18 cellular contexts compared by ENCODE assay signal in the genomic region with DNA sequence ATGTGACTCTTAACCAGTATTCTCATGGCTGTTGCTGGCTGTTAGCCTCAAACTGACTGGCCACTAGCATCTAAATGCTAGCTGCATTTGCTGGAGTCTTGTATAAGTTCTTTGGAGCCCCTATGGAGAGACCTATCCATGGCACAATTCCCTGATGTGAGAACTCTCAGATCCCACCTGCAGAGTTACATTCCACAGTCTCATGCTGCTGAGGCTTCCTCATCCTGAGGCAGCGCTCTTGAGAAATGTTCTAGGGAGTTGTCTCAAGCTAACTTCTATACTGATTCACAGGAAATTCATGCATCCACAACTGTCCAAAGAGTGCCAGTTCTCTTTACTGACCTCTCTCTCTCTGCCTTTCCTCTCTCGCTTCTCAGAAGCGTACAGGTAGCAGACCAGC.
"Had no signal": no experiment of that assay in that cellular context is flagged by ENCODE, and none has a peak within 500 bp of the region (broad histone marks: within the 10 kb centered on the region; RNA-seq: fewer than 3 reads in every experiment).

No MANE protein-coding gene starts in this region.

- ATAC-seq: activated CD4-positive, CD25-positive, alpha-beta regulatory T cell treated with anti-CD3 and anti-CD28 coated beads, Interleukin-2, amount 50 U/mL, for 24 hours; activated CD8-positive, alpha-beta T cell treated with anti-CD3 and anti-CD28 coated beads, Interleukin-2, amount 10 ng/mL, durations not matched to agents 7 days and 5 days; gastroesophageal sphincter; heart left ventricle; lower lobe of right lung had no signal

- H3K27ac ChIP-seq: colonic mucosa, gastroesophageal sphincter, heart left ventricle, lower lobe of right lung, thyroid gland had no signal

- H3K4me1 ChIP-seq: colonic mucosa, thyroid gland had no signal

- FAIRE-seq: endometrium had no signal

- H3K4me3 ChIP-seq: colonic mucosa, gastroesophageal sphincter, heart left ventricle, lower lobe of right lung, thyroid gland had no signal

- H3K9me3 ChIP-seq: colonic mucosa, lower lobe of right lung, thyroid gland had no signal

- DNase-seq: activated CD4-positive, alpha-beta T cell treated with anti-CD3 and anti-CD28 coated beads, Interleukin-2, amount 10 ng/mL, durations not matched to agents 7 days and 5 days; activated CD8-positive, alpha-beta T cell treated with anti-CD3 and anti-CD28 coated beads, Interleukin-2, amount 10 ng/mL, durations not matched to agents 7 days and 5 days; activated naive CD4-positive, alpha-beta T cell treated with Interleukin-2 at 50 U/mL for 16 hours; activated naive CD8-positive, alpha-beta T cell treated with anti-CD3 and anti-CD28 coated beads, Interleukin-2, amount 10 ng/mL, durations not matched to agents 7 days and 5 days; activated T-cell treated with anti-CD3 and anti-CD28 coated beads, Interleukin-2, amount 50 U/mL, for 24 hours; central memory CD4-positive, alpha-beta T cell; colonic mucosa; heart left ventricle; lower lobe of right lung; midbrain; nephron progenitor cell; stimulated activated CD4-positive, alpha-beta T cell treated with anti-CD3 and anti-CD28 coated beads, Interleukin-1b, Interleukin-23, amount 100 ng/mL, for 48 hours; stimulated activated CD8-positive, alpha-beta memory T cell treated with anti-CD3 and anti-CD28 coated beads, Interleukin-4, amount 100 ng/mL, for 48 hours; stimulated activated naive CD4-positive, alpha-beta T cell; thyroid gland had no signal

- H3K27me3 ChIP-seq: colonic mucosa, gastroesophageal sphincter, heart left ventricle, thyroid gland had no signal

- H3K36me3 ChIP-seq: colonic mucosa, heart left ventricle, lower lobe of right lung, thyroid gland had no signal
